ENCODE assay signal across 9 cellular contexts in the genomic region with DNA sequence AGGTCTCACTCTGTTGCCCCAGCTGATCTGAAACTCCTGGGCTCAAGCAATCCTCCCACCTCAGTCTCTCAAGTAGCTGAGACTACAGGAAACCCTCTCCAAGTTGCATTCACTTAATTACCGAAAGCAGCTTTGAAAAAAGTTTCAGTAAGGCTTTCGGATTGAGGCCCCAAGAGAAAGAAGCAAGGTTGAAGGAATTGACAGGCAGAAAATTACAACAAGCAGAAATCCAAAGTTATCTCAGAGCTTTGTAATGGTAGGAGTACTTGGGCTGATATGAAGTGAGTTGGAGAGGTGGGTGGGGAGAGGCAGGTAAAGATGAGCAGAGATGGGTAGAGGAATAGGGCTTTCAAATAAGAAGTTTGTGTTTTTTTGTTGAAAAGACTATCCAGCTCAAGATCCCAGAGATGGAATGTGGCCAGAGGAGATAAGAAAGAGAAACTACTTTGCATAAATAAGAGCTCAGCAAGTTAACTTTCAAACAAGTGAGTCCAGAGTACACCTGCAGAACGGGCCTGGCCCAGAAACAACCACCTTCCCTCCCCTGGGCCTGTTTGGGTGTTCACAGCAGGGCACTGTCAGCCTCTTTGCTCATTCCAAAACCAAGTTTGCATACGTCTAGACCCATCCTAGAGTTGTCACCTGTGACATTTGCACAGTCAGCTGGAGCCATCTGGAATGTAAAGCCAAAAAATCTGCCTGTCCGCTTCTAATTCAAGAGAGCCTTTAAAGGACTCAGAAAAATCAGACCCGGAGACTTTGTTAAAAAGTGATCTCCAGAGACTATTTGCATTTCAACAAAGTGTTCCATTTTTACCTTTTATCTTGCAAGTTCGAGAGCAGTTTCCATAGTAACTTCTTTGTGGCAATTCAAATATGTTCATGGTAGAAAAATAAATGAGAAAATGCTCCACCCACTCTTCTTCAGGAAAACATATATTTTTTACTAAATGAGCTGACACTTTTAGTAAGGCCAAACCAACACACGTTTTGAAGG. TPM values are rescaled to one million over a fixed set of nuclear protein-coding genes. Genes with fewer than 3 reads are reported as not detected.
DNase-seq lines count a peak whose midpoint lies in the region; ATAC-seq and TF ChIP-seq lines count a peak whose summit lies in the region.
"Had no signal": no experiment of that assay in that cellular context is flagged by ENCODE, and none has a peak within 500 bp of the region (broad histone marks: within the 10 kb centered on the region; RNA-seq: fewer than 3 reads in every experiment).

No MANE protein-coding gene starts in this region.

- H3K4me3 Mint-ChIP-seq in natural killer cell treated with Interleukin-12 subunit alpha and Interleukin-12 subunit beta and Interleukin-15 and Interleukin-18, amount 100 ng/mL, for 72 hours = peak overlapping the region; percentile 6
- H3K4me3 Mint-ChIP-seq in natural killer cell (no peak overlapping the region), T-helper 17 cell (peak overlapping the region; percentile 58), chondrocyte (ENCODE audit: unreplicated experiment) (no peak overlapping the region)
- H3K4me3 Mint-ChIP-seq in stimulated activated naive B cell treated with anti-CD40 and anti-IgM and Interleukin-4, amounts not matched to agents 10 μg/mL and 1 μg/mL and 100 μg/mL, for 72 hours = peak overlapping the region; percentile 1 to 4

- no peak for ATAC-seq in natural killer cell treated with Interleukin-12 subunit alpha and Interleukin-12 subunit beta and Interleukin-15 and Interleukin-18, amount 100 ng/mL, for 72 hours
- ATAC-seq in natural killer cell (no peak), HG02870 (IDR thresholded peaks at IDR 0.05; ENCODE audit: unreplicated experiment) (peak; percentile 60), T-helper 17 cell (no peak)
- ATAC-seq in stimulated activated naive B cell treated with anti-CD40 and anti-IgM and Interleukin-4, amounts not matched to agents 10 μg/mL and 1 μg/mL and 100 μg/mL, for 72 hours (replicated peaks) = peak; percentile 27 to 47

- H3K36me3 Mint-ChIP-seq in natural killer cell treated with Interleukin-12 subunit alpha and Interleukin-12 subunit beta and Interleukin-15 and Interleukin-18, amount 100 ng/mL, for 72 hours = no peaks in the 10 kb centered on the region
- H3K36me3 Mint-ChIP-seq in natural killer cell (no peaks in the 10 kb centered on the region), T-helper 17 cell (ENCODE audit: low read depth) (peaks cover 5% of the 10 kb centered on the region), chondrocyte (ENCODE audit: low read depth) (peaks cover 2% of the 10 kb centered on the region)
- peaks cover 4 to 5% of the 10 kb centered on the region in 2 donors for H3K36me3 Mint-ChIP-seq in stimulated activated naive B cell treated with anti-CD40 and anti-IgM and Interleukin-4, amounts not matched to agents 10 μg/mL and 1 μg/mL and 100 μg/mL, for 72 hours

- DNase-seq in natural killer cell treated with Interleukin-12 subunit alpha and Interleukin-12 subunit beta and Interleukin-15 and Interleukin-18, amount 100 ng/mL, for 72 hours (ENCODE audit: low spot score) = no peak
- DNase-seq in natural killer cell (no peak), T-helper 17 cell (no peak), NCI-H2171 treated with DMSO at 0.1 percent for 48 hours (lab: John Stamatoyannopoulos, UW) (no peak), HCEC 1CT (no peak), chondrocyte (ENCODE audit: low spot score) (no peak)
- no peak for DNase-seq in stimulated activated naive B cell treated with anti-CD40 and anti-IgM and Interleukin-4, amounts not matched to agents 10 μg/mL and 1 μg/mL and 100 μg/mL, for 72 hours
- DNase-seq: NCI-H146 had no signal

- H3K9me3 ChIP-seq in T-helper 17 cell (ENCODE audit: control insufficient read depth, low read length, poor library complexity, severe bottlenecking) = no peaks in the 10 kb centered on the region

- H3K27ac Mint-ChIP-seq in natural killer cell treated with Interleukin-12 subunit alpha and Interleukin-12 subunit beta and Interleukin-15 and Interleukin-18, amount 100 ng/mL, for 72 hours = no peak overlapping the region
- no peak overlapping the region for H3K27ac Mint-ChIP-seq in natural killer cell
- peak overlapping the region; percentile 92 for H3K27ac Mint-ChIP-seq in T-helper 17 cell
- peak overlapping the region; percentile 21 for H3K27ac Mint-ChIP-seq in stimulated activated naive B cell treated with anti-CD40 and anti-IgM and Interleukin-4, amounts not matched to agents 10 μg/mL and 1 μg/mL and 100 μg/mL, for 72 hours
- H3K27ac Mint-ChIP-seq in chondrocyte (ENCODE audit: unreplicated experiment) = no peak overlapping the region

- TF ChIP-seq CTCF in natural killer cell (IDR thresholded peaks at IDR 0.05) = no peak
- no peak for TF ChIP-seq CTCF in chondrocyte (IDR thresholded peaks at IDR 0.05)

- H3K27me3 Mint-ChIP-seq in natural killer cell treated with Interleukin-12 subunit alpha and Interleukin-12 subunit beta and Interleukin-15 and Interleukin-18, amount 100 ng/mL, for 72 hours = peaks cover 0 to 3% of the 10 kb centered on the region in 2 donors
- H3K27me3 Mint-ChIP-seq in natural killer cell (ENCODE audit: low read depth in 2 of 2) = peaks cover 0 to 3% of the 10 kb centered on the region in 2 donors
- no peaks in the 10 kb centered on the region for H3K27me3 Mint-ChIP-seq in T-helper 17 cell
- no peaks in the 10 kb centered on the region for H3K27me3 Mint-ChIP-seq in stimulated activated naive B cell treated with anti-CD40 and anti-IgM and Interleukin-4, amounts not matched to agents 10 μg/mL and 1 μg/mL and 100 μg/mL, for 72 hours
- H3K27me3 Mint-ChIP-seq in chondrocyte (ENCODE audit: low read depth) = no peaks in the 10 kb centered on the region

- no peaks in the 10 kb centered on the region for H3K9me3 Mint-ChIP-seq in natural killer cell treated with Interleukin-12 subunit alpha and Interleukin-12 subunit beta and Interleukin-15 and Interleukin-18, amount 100 ng/mL, for 72 hours
- no peaks in the 10 kb centered on the region for H3K9me3 Mint-ChIP-seq in natural killer cell
- H3K9me3 Mint-ChIP-seq in stimulated activated naive B cell treated with anti-CD40 and anti-IgM and Interleukin-4, amounts not matched to agents 10 μg/mL and 1 μg/mL and 100 μg/mL, for 72 hours = no peaks in the 10 kb centered on the region
- H3K9me3 Mint-ChIP-seq in chondrocyte (ENCODE audit: low read depth) = no peaks in the 10 kb centered on the region

- peaks cover 19 to 39% of the 10 kb centered on the region in 2 donors for H3K4me1 Mint-ChIP-seq in natural killer cell treated with Interleukin-12 subunit alpha and Interleukin-12 subunit beta and Interleukin-15 and Interleukin-18, amount 100 ng/mL, for 72 hours (ENCODE audit: low read depth in 2 of 2)
- H3K4me1 Mint-ChIP-seq in natural killer cell (peaks cover 33 to 34% of the 10 kb centered on the region in 2 donors), T-helper 17 cell (peaks cover 40% of the 10 kb centered on the region), chondrocyte (ENCODE audit: low read depth) (peaks cover 25% of the 10 kb centered on the region)
- H3K4me1 Mint-ChIP-seq in stimulated activated naive B cell treated with anti-CD40 and anti-IgM and Interleukin-4, amounts not matched to agents 10 μg/mL and 1 μg/mL and 100 μg/mL, for 72 hours = peaks cover 18 to 49% of the 10 kb centered on the region in 2 donors

- intact Hi-C loops in natural killer cell (cut with micrococcal nuclease) = no loop called here

RNA-seq across cellular contexts. Expression of a gene that starts 2.3 kb away (rescaled TPM):
- 10 to 100 TPM; 76.6 to 80.9 TPM for total RNA-seq in natural killer cell treated with Interleukin-12 subunit alpha and Interleukin-12 subunit beta and Interleukin-15 and Interleukin-18, amount 100 ng/mL, for 72 hours
- total RNA-seq in natural killer cell = 100 to 1,000 TPM; 111 to 156 (median 132) TPM
- 100 to 1,000 TPM in 1 of 2 donors, 10 to 100 TPM in 1; 92.7 to 102 TPM for total RNA-seq in T-helper 17 cell
- total RNA-seq in chondrocyte = 72.4 to 75.5 TPM (median 73.8 TPM) in 3 replicates

Comparison
In these comparisons a context has a peak if more than half of its experiments do, and no peak if none do; other contexts are left out.
1. H3K4me3 Mint-ChIP-seq: peak in natural killer cell treated with Interleukin-12 subunit alpha and Interleukin-12 subunit beta and Interleukin-15 and Interleukin-18, amount 100 ng/mL, for 72 hours (single experiment), T-helper 17 cell (single experiment) and stimulated activated naive B cell treated with anti-CD40 and anti-IgM and Interleukin-4, amounts not matched to agents 10 μg/mL and 1 μg/mL and 100 μg/mL, for 72 hours (2 of 2); none in natural killer cell (single experiment) and chondrocyte (single experiment).
2. ATAC-seq: peak in HG02870 (single experiment) and stimulated activated naive B cell treated with anti-CD40 and anti-IgM and Interleukin-4, amounts not matched to agents 10 μg/mL and 1 μg/mL and 100 μg/mL, for 72 hours (2 of 2); none in natural killer cell treated with Interleukin-12 subunit alpha and Interleukin-12 subunit beta and Interleukin-15 and Interleukin-18, amount 100 ng/mL, for 72 hours (0 of 2), natural killer cell (0 of 3) and T-helper 17 cell (single experiment).
3. H3K27ac Mint-ChIP-seq: peak in T-helper 17 cell (single experiment) and stimulated activated naive B cell treated with anti-CD40 and anti-IgM and Interleukin-4, amounts not matched to agents 10 μg/mL and 1 μg/mL and 100 μg/mL, for 72 hours (single experiment); none in natural killer cell treated with Interleukin-12 subunit alpha and Interleukin-12 subunit beta and Interleukin-15 and Interleukin-18, amount 100 ng/mL, for 72 hours (0 of 2), natural killer cell (0 of 2) and chondrocyte (single experiment).